8 cellular contexts compared by ENCODE assay signal in genomic region chr9:132406554-132407122, GRCh38. TPM values are rescaled to one million over a fixed set of nuclear protein-coding genes. Genes with fewer than 3 reads are reported as not detected.
DNase-seq lines count a peak whose midpoint lies in the region; ATAC-seq, FAIRE-seq and TF ChIP-seq lines count a peak whose summit lies in the region.

TSS of gene TTF1 (minus strand) at chr9:132406840. CDS start at chr9:132402821, 4,019 bp downstream.

- ATAC-seq in HG03469 (IDR thresholded peaks at IDR 0.05; ENCODE audit: unreplicated experiment), result peak; percentile 47
- peak; percentile 79 for ATAC-seq in activated CD4-positive, alpha-beta T cell treated with anti-CD3 and anti-CD28 coated beads for 36 hours

- intact Hi-C loops in activated CD4-positive, alpha-beta T cell treated with anti-CD3 and anti-CD28 coated beads for 36 hours (cut with DNase I, micrococcal nuclease), result loop anchor here (1.0 to 10.0 kb wide), 8 partner anchors 51 to 738 kb away; partner anchors contain the start of genes GTF3C4 (in 2 of the 2), AK8 (in 1 of the 2), SPACA9 (in 1 of the 2) and TSC1 (in 1 of the 2)

- CTCF ChIA-PET in activated CD4-positive, alpha-beta T cell treated with anti-CD3 and anti-CD28 coated beads for 36 hours (lab: Charles Lee), result no interaction called here

- peaks cover 27% of the 10 kb centered on the region for H3K36me3 Mint-ChIP-seq in activated CD4-positive, alpha-beta T cell treated with anti-CD3 and anti-CD28 coated beads for 36 hours (ENCODE audit: low read depth)

- peaks cover 56% of the 10 kb centered on the region for H3K4me1 Mint-ChIP-seq in activated CD4-positive, alpha-beta T cell treated with anti-CD3 and anti-CD28 coated beads for 36 hours

- H3K27ac Mint-ChIP-seq in activated CD4-positive, alpha-beta T cell treated with anti-CD3 and anti-CD28 coated beads for 36 hours, result peak within 1 kb of the TSS; percentile 91

- peak within 1 kb of the TSS; percentile 96 for H3K4me3 Mint-ChIP-seq in activated CD4-positive, alpha-beta T cell treated with anti-CD3 and anti-CD28 coated beads for 36 hours

- H3K27me3 Mint-ChIP-seq in activated CD4-positive, alpha-beta T cell treated with anti-CD3 and anti-CD28 coated beads for 36 hours, result peaks cover 9% of the 10 kb centered on the region

- peak; percentile 90 for FAIRE-seq in GM19239 (lab: Jason Lieb, UNC)

- DNase-seq in AML-193 (lab: John Stamatoyannopoulos, UW), result peak; percentile 83 to 88
- DNase-seq in GM19239 (ENCODE audit: insufficient read length, low spot score), result peak; percentile 89
- peak; percentile 66 for DNase-seq in NCI-H524 treated with DMSO at 0.1 percent for 48 hours (lab: John Stamatoyannopoulos, UW)
- DNase-seq in activated CD4-positive, alpha-beta T cell treated with anti-CD3 and anti-CD28 coated beads for 36 hours, result peak; percentile 97
- peak; percentile 92 for DNase-seq in choroid plexus epithelial cell (ENCODE audit: low read depth)
- DNase-seq in kidney tubule cell (ENCODE audit: low spot score), result peak; percentile 91
- DNase-seq in stimulated activated CD4-positive, alpha-beta T cell treated with anti-CD3 and anti-CD28 coated beads, Interleukin-1b, Interleukin-23, amount 100 ng/mL, for 1 hour (ENCODE audit: low read depth in 2 of 2), result peak; percentile 83

- no peak for TF ChIP-seq CTCF in choroid plexus epithelial cell (conservative IDR thresholded peaks at IDR 0.05; ENCODE audit: low read depth, low read length)

- POLR2A ChIA-PET in activated CD4-positive, alpha-beta T cell treated with anti-CD3 and anti-CD28 coated beads for 36 hours (lab: Charles Lee), result no interaction called here

- peak within 1 kb of the TSS; percentile 84 for H3K4me3 ChIP-seq in choroid plexus epithelial cell (ENCODE audit: low read depth, low read length)

- H3K9me3 Mint-ChIP-seq in activated CD4-positive, alpha-beta T cell treated with anti-CD3 and anti-CD28 coated beads for 36 hours (ENCODE audit: low read depth), result no peaks in the 10 kb centered on the region

RNA-seq across cellular contexts. Expression of gene TTF1, which starts in this region (rescaled TPM):
- total RNA-seq in activated CD4-positive, alpha-beta T cell treated with anti-CD3 and anti-CD28 coated beads for 36 hours, result 10 to 100 TPM; 31.9 to 33.4 TPM

Comparison
In these comparisons a context has a peak if more than half of its experiments do, and no peak if none do; other contexts are left out.
1. Peak in every context shown above with its lines: DNase-seq, ATAC-seq and H3K4me3 ChIP-seq.